ENCODE assay signal across 9 cellular contexts in genomic region chr9:129888085-129888808, GRCh38. TPM values are rescaled to one million over a fixed set of nuclear protein-coding genes. Genes with fewer than 3 reads are reported as not detected.
DNase-seq lines count a peak whose midpoint lies in the region; ATAC-seq and TF ChIP-seq lines count a peak whose summit lies in the region.
"Had no signal": no experiment of that assay in that cellular context is flagged by ENCODE, and none has a peak within 500 bp of the region (broad histone marks: within the 10 kb centered on the region; RNA-seq: fewer than 3 reads in every experiment).

No MANE protein-coding gene starts in this region.

- H3K36me3 ChIP-seq in left ventricle myocardium inferior (peaks cover 8% of the 10 kb centered on the region), brain microvascular endothelial cell (replicated peaks) (peaks cover 5% of the 10 kb centered on the region)

- DNase-seq in MV-4-11 (lab: John Stamatoyannopoulos, UW): peak; percentile 95
- peak; percentile 92 for DNase-seq in activated CD8-positive, alpha-beta memory T cell treated with anti-CD3 and anti-CD28 coated beads, Interleukin-2, amount 50 U/mL, for 1 hour (ENCODE audit: extremely low read depth)
- peak; percentile 53 for DNase-seq in left ventricle myocardium inferior
- DNase-seq in stimulated activated CD8-positive, alpha-beta memory T cell treated with anti-CD3 and anti-CD28 coated beads, Interleukin-12 subunit alpha, Interleukin-12 subunit beta, amount 100 ng/mL, for 4 hours (ENCODE audit: low read depth): peak; percentile 85
- no peak for DNase-seq in DMS 273 treated with DMSO at 0.1 percent for 48 hours (lab: John Stamatoyannopoulos, UW)
- DNase-seq in brain microvascular endothelial cell: no peak

- peak; percentile 54 for ATAC-seq in GM21825 (IDR thresholded peaks at IDR 0.05; ENCODE audit: unreplicated experiment)
- ATAC-seq: HCT116 had no signal

- H3K4me3 ChIP-seq in GM08714 (ENCODE audit: low read length): peak overlapping the region; percentile 64; the same call in 1 of the 2 replicates
- peak overlapping the region; percentile 66 for H3K4me3 ChIP-seq in left ventricle myocardium inferior
- no peak overlapping the region for H3K4me3 ChIP-seq in brain microvascular endothelial cell (ENCODE audit: low read depth, low read length)

- TF ChIP-seq CTCF in left ventricle myocardium inferior (IDR thresholded peaks at IDR 0.05; ENCODE audit: borderline replicate concordance): no peak
- TF ChIP-seq CTCF in brain microvascular endothelial cell (IDR thresholded peaks at IDR 0.05; ENCODE audit: low read depth, low read length, missing control alignments): no peak

- H3K4me1 ChIP-seq in left ventricle myocardium inferior: peaks cover 57% of the 10 kb centered on the region

- H3K27me3 ChIP-seq in left ventricle myocardium inferior (ENCODE audit: low read depth): no peaks in the 10 kb centered on the region
- H3K27me3 ChIP-seq in brain microvascular endothelial cell (replicated peaks): no peaks in the 10 kb centered on the region

- in situ Hi-C loops in brain microvascular endothelial cell (cut with HindIII; ENCODE audit: low pct_ligation_motif_present, low sequenced_read_pairs): no loop called here

- H3K27ac ChIP-seq in left ventricle myocardium inferior (replicated peaks): peak overlapping the region; percentile 92
- no peak overlapping the region for H3K27ac ChIP-seq in brain microvascular endothelial cell

- H3K9me3 ChIP-seq in left ventricle myocardium inferior (replicated peaks): no peaks in the 10 kb centered on the region

- intact Hi-C loops in left ventricle myocardium inferior (cut with micrococcal nuclease): loop anchor here (10.0 kb wide), 1 partner anchor 347 kb away; no protein-coding TSS in a partner anchor

RNA-seq across cellular contexts. Expression of gene USP20, which starts 53.0 kb away (rescaled TPM):
- 13.2 TPM for total RNA-seq in left ventricle myocardium inferior

RNA-seq across cellular contexts. Expression of gene C9orf78, which starts 53.2 kb away (rescaled TPM):
- 30.0 TPM for total RNA-seq in left ventricle myocardium inferior

Comparison
In these comparisons a context has a peak if more than half of its experiments do, and no peak if none do; other contexts are left out.
1. DNase-seq: peak in MV-4-11 (single experiment), activated CD8-positive, alpha-beta memory T cell treated with anti-CD3 and anti-CD28 coated beads, Interleukin-2, amount 50 U/mL, for 1 hour (single experiment), left ventricle myocardium inferior (single experiment) and stimulated activated CD8-positive, alpha-beta memory T cell treated with anti-CD3 and anti-CD28 coated beads, Interleukin-12 subunit alpha, Interleukin-12 subunit beta, amount 100 ng/mL, for 4 hours (single experiment); none in DMS 273 treated with DMSO at 0.1 percent for 48 hours (single experiment) and brain microvascular endothelial cell (single experiment).